ENCODE assay signal across 10 cellular contexts in genomic region chr5:27406020-27406419, GRCh38.
"Had no signal": no experiment of that assay in that cellular context is flagged by ENCODE, and none has a peak within 500 bp of the region (broad histone marks: within the 10 kb centered on the region; RNA-seq: fewer than 3 reads in every experiment).

No MANE protein-coding gene starts in this region.

- H3K4me1 ChIP-seq: HAP-1 had no signal

- FAIRE-seq: H1 had no signal

- H3K9ac ChIP-seq: GM23248 had no signal

- H3K4me3 ChIP-seq: GM23248, GM23338, HAP-1 had no signal

- H2AFZ ChIP-seq: GM23248, GM23338 had no signal

- ATAC-seq: GM23338, HCT116 had no signal

- DNase-seq: GM23248, GOT3, H7, H9, HCEC 1CT, HFFc6 had no signal

- H3K36me3 ChIP-seq: HAP-1 had no signal

- H3K27ac ChIP-seq: GM23248 had no signal

- H3K9me3 ChIP-seq: HAP-1 had no signal

- H3K4me2 ChIP-seq: GM23338 had no signal
